Comparison of ENCODE assay signal across 14 cellular contexts in genomic region chr14:78316711-78317110, GRCh38.
DNase-seq lines count a peak whose midpoint lies in the region; ATAC-seq and TF ChIP-seq lines count a peak whose summit lies in the region.
"Had no signal": no experiment of that assay in that cellular context is flagged by ENCODE, and none has a peak within 500 bp of the region (broad histone marks: within the 10 kb centered on the region; RNA-seq: fewer than 3 reads in every experiment).

No MANE protein-coding gene starts in this region.

- no peaks in the 10 kb centered on the region for H3K79me2 ChIP-seq in mesendoderm (ENCODE audit: control insufficient read depth, insufficient read depth, low read length)

- no peak overlapping the region for H2BK15ac ChIP-seq in mesendoderm (replicated peaks; ENCODE audit: low read depth)

- peak overlapping the region; percentile 81 for H2BK5ac ChIP-seq in mesendoderm (ENCODE audit: low read length)

- H3K18ac ChIP-seq in mesendoderm (ENCODE audit: low read length), result peak overlapping the region; percentile 12

- no peak overlapping the region for H3K23ac ChIP-seq in mesendoderm (ENCODE audit: low read length)

- H3K9ac ChIP-seq in BLaER1 (no peak overlapping the region), mesendoderm (ENCODE audit: low read length) (no peak overlapping the region)

- no peaks in the 10 kb centered on the region for H3K4me1 ChIP-seq in BLaER1
- H3K4me1 ChIP-seq in mesendoderm (ENCODE audit: control insufficient read depth, low read depth, low read length), result peaks cover 30% of the 10 kb centered on the region
- no peaks in the 10 kb centered on the region for H3K4me1 ChIP-seq in ascending aorta
- H3K4me1 ChIP-seq: A549 had no signal

- intact Hi-C loops in ascending aorta (cut with DNase I), result no loop called here

- TF ChIP-seq CTCF in WERI-Rb-1 (IDR thresholded peaks at IDR 0.05; ENCODE audit: low read depth, low read length) (no peak), ascending aorta (IDR thresholded peaks at IDR 0.05) (no peak)

- WGBS in mesendoderm (ENCODE audit: extremely low coverage, insufficient coverage, low lambda C conversion rate), result no CpG with 5 or more reads among the region's 2 CpGs

- H4K8ac ChIP-seq in mesendoderm (ENCODE audit: low read depth, low read length), result no peak overlapping the region

- H3K27me3 ChIP-seq in BLaER1, result no peaks in the 10 kb centered on the region
- no peaks in the 10 kb centered on the region for H3K27me3 ChIP-seq in MG63
- H3K27me3 ChIP-seq in WERI-Rb-1 (ENCODE audit: insufficient read depth, low read depth, severe bottlenecking), result no peaks in the 10 kb centered on the region
- H3K27me3 ChIP-seq in mesendoderm (ENCODE audit: insufficient read depth, low read length, poor library complexity), result no peaks in the 10 kb centered on the region
- no peaks in the 10 kb centered on the region for H3K27me3 ChIP-seq in ascending aorta

- H2AK5ac ChIP-seq in mesendoderm (ENCODE audit: low read length), result no peak overlapping the region

- H3K27ac ChIP-seq in BLaER1 (no peak overlapping the region), WERI-Rb-1 (peak overlapping the region; percentile 54), mesendoderm (ENCODE audit: low read depth, low read length) (peak overlapping the region; percentile 72), ascending aorta (no peak overlapping the region)
- H3K27ac ChIP-seq: A549 had no signal

- H3K4me3 ChIP-seq in BLaER1, result no peak overlapping the region
- no peak overlapping the region for H3K4me3 ChIP-seq in MG63
- no peak overlapping the region for H3K4me3 ChIP-seq in WERI-Rb-1 (ENCODE audit: low read depth, low read length)
- H3K4me3 ChIP-seq in mesendoderm (ENCODE audit: low read length), result no peak overlapping the region
- H3K4me3 ChIP-seq in ascending aorta, result no peak overlapping the region
- H3K4me3 ChIP-seq: A549, HAP-1 had no signal

- peak overlapping the region; percentile 62 for H3K56ac ChIP-seq in mesendoderm (ENCODE audit: low read length)

- peak overlapping the region; percentile 20 for H3K4ac ChIP-seq in mesendoderm (ENCODE audit: low read depth, low read length)

- H3K36me3 ChIP-seq in BLaER1 (no peaks in the 10 kb centered on the region), MG63 (no peaks in the 10 kb centered on the region), WERI-Rb-1 (no peaks in the 10 kb centered on the region), mesendoderm (ENCODE audit: control insufficient read depth, insufficient read depth, low read length) (no peaks in the 10 kb centered on the region), ascending aorta (no peaks in the 10 kb centered on the region)
- H3K36me3 ChIP-seq: HAP-1 had no signal

- H3K9me3 ChIP-seq in BLaER1 (no peaks in the 10 kb centered on the region), MG63 (no peaks in the 10 kb centered on the region), WERI-Rb-1 (ENCODE audit: severe bottlenecking) (no peaks in the 10 kb centered on the region), ascending aorta (no peaks in the 10 kb centered on the region)
- H3K9me3 ChIP-seq: A549, HAP-1 had no signal

- H3K79me1 ChIP-seq in mesendoderm (ENCODE audit: low read length), result no peaks in the 10 kb centered on the region

- peak overlapping the region; percentile 20 for H2BK120ac ChIP-seq in mesendoderm (ENCODE audit: low read depth, low read length)

- ATAC-seq in GM21447 (IDR thresholded peaks at IDR 0.05; ENCODE audit: unreplicated experiment), result no peak
- ATAC-seq: A549 had no signal

- no peak overlapping the region for H4K5ac ChIP-seq in mesendoderm (ENCODE audit: low read length)

- DNase-seq in MG63 (peak; percentile 0), WERI-Rb-1 (no peak), mesendoderm (no peak), ascending aorta (ENCODE audit: low spot score in 2 of 2) (no peak), activated gamma-delta T cell (lab: John Stamatoyannopoulos, UW) (no peak)
- DNase-seq: DMS79; IMR-90; Karpas-422; NCI-H446 treated with DMSO at 0.1 percent for 48 hours; NK-92 treated with Interleukin-12 subunit alpha and Interleukin-12 subunit beta, amount 100 ng/mL, for 24 hours had no signal

- no peaks in the 10 kb centered on the region for H4K20me1 ChIP-seq in BLaER1

- peak overlapping the region; percentile 8; the same call in 1 of the 2 replicates for H3K4me2 ChIP-seq in BLaER1
- no peak overlapping the region for H3K4me2 ChIP-seq in mesendoderm (ENCODE audit: low read length)
- H3K4me2 ChIP-seq: A549 had no signal

Comparison
In these comparisons a context has a peak if more than half of its experiments do, and no peak if none do; other contexts are left out.
1. H3K27ac ChIP-seq: peak in WERI-Rb-1 (single experiment) and mesendoderm (single experiment); none in BLaER1 (single experiment) and ascending aorta (0 of 2).